In genomic region chr5:112195924-112196323, GRCh38 we compare ENCODE assay signal across 34 cellular contexts.
"Had no signal": no experiment of that assay in that cellular context is flagged by ENCODE, and none has a peak within 500 bp of the region (broad histone marks: within the 10 kb centered on the region; RNA-seq: fewer than 3 reads in every experiment).

No MANE protein-coding gene starts in this region.

- H3K4me2 ChIP-seq: KMS-11 had no signal

- H3K4me3 ChIP-seq: MG63 had no signal

- H3K36me3 ChIP-seq: MG63 had no signal

- DNase-seq: Karpas-422, Kasumi-1, MG63, MM.1S, MV-4-11, NCI-H1048, NCI-H1092, NCI-H1092 treated with DMSO at 0.1 percent for 48 hours, NCI-H1105, NCI-H1105 treated with DMSO at 0.1 percent for 48 hours, NCI-H1417, NCI-H1417 treated with DMSO at 0.1 percent for 48 hours, NCI-H1436, NCI-H1436 treated with DMSO at 0.1 percent for 48 hours, NCI-H146, NCI-H1694, NCI-H1694 treated with DMSO at 0.1 percent for 48 hours, NCI-H187, NCI-H187 treated with DMSO at 0.1 percent for 48 hours, NCI-H1930, NCI-H2029, NCI-H2029 treated with DMSO at 0.1 percent for 48 hours, NCI-H2081, NCI-H2081 treated with DMSO at 0.1 percent for 48 hours, NCI-H2107, NCI-H2171, NCI-H2171 treated with DMSO at 0.1 percent for 48 hours, NCI-H2227 treated with DMSO at 0.1 percent for 48 hours, NCI-H345, NCI-H446, NCI-H446 treated with DMSO at 0.1 percent for 48 hours, NCI-H510A, NCI-H510A treated with DMSO at 0.1 percent for 48 hours had no signal

- H3K9ac ChIP-seq: KMS-11 had no signal

- H3K27ac ChIP-seq: KMS-11 had no signal

- H3K9me3 ChIP-seq: MG63 had no signal
